ENCODE assay signal across 10 cellular contexts in genomic region chr9:33129251-33129885, GRCh38. TPM values are rescaled to one million over a fixed set of nuclear protein-coding genes. Genes with fewer than 3 reads are reported as not detected.
DNase-seq lines count a peak whose midpoint lies in the region; ATAC-seq and TF ChIP-seq lines count a peak whose summit lies in the region.
"Had no signal": no experiment of that assay in that cellular context is flagged by ENCODE, and none has a peak within 500 bp of the region (broad histone marks: within the 10 kb centered on the region; RNA-seq: fewer than 3 reads in every experiment).

No MANE protein-coding gene starts in this region.

- H3K9me3 Mint-ChIP-seq in HFFc6 (no peaks in the 10 kb centered on the region), glutamatergic neuron (ENCODE audit: unreplicated experiment) (peaks cover 7% of the 10 kb centered on the region)

- no peak for TF ChIP-seq CTCF in HFFc6 (IDR thresholded peaks at IDR 0.05)
- no peak for TF ChIP-seq CTCF in glutamatergic neuron (IDR thresholded peaks at IDR 0.05; ENCODE audit: partially characterized antibody, unreplicated experiment)
- no peak for TF ChIP-seq CTCF in neutrophil (IDR thresholded peaks at IDR 0.05)

- H3K36me3 ChIP-seq in BLaER1 treated with 17β-estradiol and CSF1 and Interleukin-3, amounts not matched to agents 10 nM and 100 nM, result peaks cover 61 to 94% (median 70%) of the 10 kb centered on the region in 11 experiments
- peaks cover 56% of the 10 kb centered on the region for H3K36me3 ChIP-seq in neutrophil

- intact Hi-C loops in head of caudate nucleus (cut with DNase I), result no loop called here

- H4K20me1 ChIP-seq in BLaER1 treated with 17β-estradiol and CSF1 and Interleukin-3, amounts not matched to agents 10 nM and 100 nM, result peaks cover 0 to 91% (median 6%) of the 10 kb centered on the region in 11 experiments; a peak in 12 of 22 replicates

- ATAC-seq in GM21367 (IDR thresholded peaks at IDR 0.05; ENCODE audit: unreplicated experiment), result no peak

- no peaks in the 10 kb centered on the region for H3K9me3 ChIP-seq in BLaER1 treated with 17β-estradiol and CSF1 and Interleukin-3, amounts not matched to agents 10 nM and 100 nM (replicated peaks in 1 of 11)
- H3K9me3 ChIP-seq in neutrophil, result no peaks in the 10 kb centered on the region

- H3K27ac ChIP-seq in BLaER1 treated with 17β-estradiol and CSF1 and Interleukin-3, amounts not matched to agents 10 nM and 100 nM, result peak overlapping the region in 10 of 11 experiments; percentile 39 to 78 (median 60); a peak in 19 of 22 replicates
- H3K27ac ChIP-seq in neutrophil, result peak overlapping the region; percentile 80
- H3K27ac ChIP-seq: C4-2B had no signal

- H3K4me3 Mint-ChIP-seq in HFFc6 (no peak overlapping the region), glutamatergic neuron (ENCODE audit: unreplicated experiment) (no peak overlapping the region)

- H3K9ac ChIP-seq in BLaER1 treated with 17β-estradiol and CSF1 and Interleukin-3, amounts not matched to agents 10 nM and 100 nM, result peak overlapping the region in 9 of 11 experiments; percentile 7 to 38 (median 23); a peak in 7 of 22 replicates

- peaks cover 52% of the 10 kb centered on the region for H3K36me3 Mint-ChIP-seq in HFFc6 (ENCODE audit: low read depth)
- H3K36me3 Mint-ChIP-seq in glutamatergic neuron (ENCODE audit: unreplicated experiment), result peaks cover 10% of the 10 kb centered on the region

- H3K27me3 Mint-ChIP-seq in HFFc6 (ENCODE audit: insufficient read depth) (peaks cover 2% of the 10 kb centered on the region; the same call in 1 of the 2 replicates), glutamatergic neuron (ENCODE audit: unreplicated experiment) (peaks cover 3% of the 10 kb centered on the region)

- no peaks in the 10 kb centered on the region for H3K27me3 ChIP-seq in BLaER1 treated with 17β-estradiol and CSF1 and Interleukin-3, amounts not matched to agents 10 nM and 100 nM
- H3K27me3 ChIP-seq in neutrophil, result no peaks in the 10 kb centered on the region

- H3K4me1 Mint-ChIP-seq in HFFc6 (ENCODE audit: low read depth), result peaks cover 70% of the 10 kb centered on the region
- peaks cover 5% of the 10 kb centered on the region for H3K4me1 Mint-ChIP-seq in glutamatergic neuron (ENCODE audit: low read depth, unreplicated experiment)

- peaks cover 76 to 100% (median 87%) of the 10 kb centered on the region in 10 experiments for H3K4me1 ChIP-seq in BLaER1 treated with 17β-estradiol and CSF1 and Interleukin-3, amounts not matched to agents 10 nM and 100 nM
- peaks cover 37 to 44% of the 10 kb centered on the region in 2 experiments for H3K4me1 ChIP-seq in neutrophil (ENCODE audit: control insufficient read depth in 1 of 2, insufficient read depth in 1 of 2, low read depth in 1 of 2, low read length in 1 of 2)

- H3K4me3 ChIP-seq in BLaER1 treated with 17β-estradiol and CSF1 and Interleukin-3, amounts not matched to agents 10 nM and 100 nM, result no peak overlapping the region
- peak overlapping the region in 1 of 2 experiments; percentile 12 for H3K4me3 ChIP-seq in neutrophil (ENCODE audit: low read depth in 1 of 2, low read length in 1 of 2)

- DNase-seq in HFFc6 (no peak), glutamatergic neuron (no peak), NCI-H446 (lab: John Stamatoyannopoulos, UW) (no peak), amniotic stem cell (lab: John Stamatoyannopoulos, UW) (no peak), head of caudate nucleus (no peak)
- DNase-seq: T1000 had no signal

- H3K27ac Mint-ChIP-seq in HFFc6 (peak overlapping the region; percentile 3; the same call in 1 of the 2 replicates), glutamatergic neuron (ENCODE audit: unreplicated experiment) (peak overlapping the region; percentile 81)

- H3K4me2 ChIP-seq in BLaER1 treated with 17β-estradiol and CSF1 and Interleukin-3, amounts not matched to agents 10 nM and 100 nM, result peak overlapping the region; percentile 45 to 85 (median 74)

RNA-seq across cellular contexts. Expression of gene B4GALT1, which starts 37.8 kb away (rescaled TPM):
- total RNA-seq in HFFc6 (2021; fragmentation: NEBNext Ultra II Directional; extraction: Animal tissue kit (Norgen Biotek cat#: 25700)), result 100 to 1,000 TPM in 4 of 6 experiments, 10 to 100 TPM in 2; 87.2 to 116 (median 106) TPM
- total RNA-seq in glutamatergic neuron (ENCODE audit: unreplicated experiment), result 5.4 TPM

RNA-seq across cellular contexts. Expression of gene SMU1, which starts 52.9 kb away (rescaled TPM):
- total RNA-seq in HFFc6 (2021; fragmentation: NEBNext Ultra II Directional; extraction: Animal tissue kit (Norgen Biotek cat#: 25700)), result 10 to 100 TPM; 20.3 to 22.1 (median 21.6) TPM
- total RNA-seq in glutamatergic neuron (ENCODE audit: unreplicated experiment), result 19.6 TPM

Comparison
In these comparisons a context has a peak if more than half of its experiments do, and no peak if none do; other contexts are left out.
1. RNA of gene B4GALT1, which starts 37.8 kb away (total RNA-seq): 87.2 to 116 TPM in HFFc6; 5.4 TPM in glutamatergic neuron (single experiment); every median in the first group is over 10 times any median in the second.